Comparison of ENCODE assay signal across 16 cellular contexts in the genomic region with DNA sequence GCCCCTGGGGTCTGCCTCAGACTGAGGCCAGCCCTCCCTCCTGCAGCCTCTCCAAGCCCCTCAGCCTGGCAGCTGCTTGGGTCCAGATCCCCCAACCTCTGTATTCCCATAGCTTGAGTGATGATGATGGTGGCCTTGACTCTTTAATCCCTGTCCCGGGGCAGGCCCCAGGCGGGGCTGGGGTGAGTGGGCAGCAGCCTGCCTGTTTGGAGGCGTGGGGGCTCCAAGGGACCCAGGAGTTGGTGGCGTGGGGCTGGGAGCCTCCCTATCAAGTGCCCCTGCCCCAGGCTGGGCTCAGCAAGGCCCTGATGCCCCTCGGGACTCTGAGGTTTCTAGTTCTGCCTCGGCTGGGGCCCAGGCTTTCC. TPM values are rescaled to one million over a fixed set of nuclear protein-coding genes. Genes with fewer than 3 reads are reported as not detected.
"Had no signal": no experiment of that assay in that cellular context is flagged by ENCODE, and none has a peak within 500 bp of the region (broad histone marks: within the 10 kb centered on the region; RNA-seq: fewer than 3 reads in every experiment).

No MANE protein-coding gene starts in this region.

- H3K27me3 Mint-ChIP-seq: activated CD4-positive, alpha-beta memory T cell treated with anti-CD3 and anti-CD28 coated beads, Interleukin-2, amount 10 ng/mL, durations not matched to agents 7 days and 5 days; activated CD4-positive, alpha-beta T cell treated with anti-CD3 and anti-CD28 coated beads, Interleukin-2, amount 10 ng/mL, durations not matched to agents 24 days and 14 days; activated naive CD4-positive, alpha-beta T cell treated with anti-CD3 and anti-CD28 coated beads, Interleukin-2, amount 10 ng/mL, durations not matched to agents 7 days and 5 days; activated naive CD8-positive, alpha-beta T cell treated with anti-CD3 and anti-CD28 coated beads, Interleukin-2, amount 50 U/mL, for 24 hours; naive thymus-derived CD4-positive, alpha-beta T cell had no signal

- H3K27ac Mint-ChIP-seq: activated CD4-positive, alpha-beta T cell treated with anti-CD3 and anti-CD28 coated beads, Interleukin-2, amount 10 ng/mL, durations not matched to agents 24 days and 14 days; activated naive CD4-positive, alpha-beta T cell treated with anti-CD3 and anti-CD28 coated beads, Interleukin-2, amount 10 ng/mL, durations not matched to agents 7 days and 5 days; activated naive CD8-positive, alpha-beta T cell treated with anti-CD3 and anti-CD28 coated beads, Interleukin-2, amount 50 U/mL, for 24 hours; activated T-cell treated with anti-CD3 and anti-CD28 coated beads, Interleukin-2, amount 50 U/mL, for 72 hours had no signal

- H3K9me3 ChIP-seq: lower lobe of right lung, ovary, prostate gland, upper lobe of right lung had no signal

- H3K9me3 Mint-ChIP-seq: activated CD4-positive, alpha-beta memory T cell treated with anti-CD3 and anti-CD28 coated beads, Interleukin-2, amount 10 ng/mL, durations not matched to agents 7 days and 5 days; activated CD4-positive, alpha-beta T cell treated with anti-CD3 and anti-CD28 coated beads, Interleukin-2, amount 10 ng/mL, durations not matched to agents 24 days and 14 days; activated naive CD4-positive, alpha-beta T cell treated with anti-CD3 and anti-CD28 coated beads, Interleukin-2, amount 10 ng/mL, durations not matched to agents 7 days and 5 days; activated naive CD8-positive, alpha-beta T cell treated with anti-CD3 and anti-CD28 coated beads, Interleukin-2, amount 50 U/mL, for 24 hours; activated T-cell treated with anti-CD3 and anti-CD28 coated beads, Interleukin-2, amount 50 U/mL, for 72 hours; naive thymus-derived CD4-positive, alpha-beta T cell had no signal

- DNase-seq: activated CD4-positive, alpha-beta memory T cell treated with anti-CD3 and anti-CD28 coated beads, Interleukin-2, amount 10 ng/mL, durations not matched to agents 7 days and 5 days; activated CD4-positive, alpha-beta T cell treated with anti-CD3 and anti-CD28 coated beads, Interleukin-2, amount 10 ng/mL, durations not matched to agents 24 days and 14 days; activated effector memory CD4-positive, alpha-beta T cell treated with Interleukin-2 at 50 U/mL for 16 hours; activated naive CD8-positive, alpha-beta T cell treated with anti-CD3 and anti-CD28 coated beads, Interleukin-2, amount 50 U/mL, for 24 hours; activated T-cell treated with anti-CD3 and anti-CD28 coated beads, Interleukin-2, amount 50 U/mL, for 72 hours; erythroblast; foreskin melanocyte; lower lobe of right lung; naive thymus-derived CD4-positive, alpha-beta T cell; ovary; stimulated activated CD4-positive, alpha-beta T cell treated with anti-CD3 and anti-CD28 coated beads, Interleukin-2, amount 100 ng/mL, for 48 hours; stimulated activated naive CD8-positive, alpha-beta T cell treated with anti-CD3 and anti-CD28 coated beads, Interleukin-15, Interleukin-2, amounts not matched to agents 100 U/mL and 50 U/mL, for 24 hours; upper lobe of right lung had no signal

- H3K27ac ChIP-seq: cardiac muscle cell, lower lobe of right lung, ovary, prostate gland, upper lobe of right lung had no signal

- ATAC-seq: activated naive CD8-positive, alpha-beta T cell treated with anti-CD3 and anti-CD28 coated beads, Interleukin-2, amount 50 U/mL, for 24 hours; activated T-cell treated with anti-CD3 and anti-CD28 coated beads, Interleukin-2, amount 50 U/mL, for 72 hours; naive thymus-derived CD4-positive, alpha-beta T cell; stimulated activated naive CD8-positive, alpha-beta T cell treated with anti-CD3 and anti-CD28 coated beads, Interleukin-15, Interleukin-2, amounts not matched to agents 100 U/mL and 50 U/mL, for 24 hours had no signal

- H3K4me3 ChIP-seq: cardiac muscle cell, lower lobe of right lung, ovary, prostate gland, upper lobe of right lung had no signal

- H3K27me3 ChIP-seq: cardiac muscle cell, ovary, upper lobe of right lung had no signal

- H3K4me1 ChIP-seq: lower lobe of right lung, prostate gland, upper lobe of right lung had no signal

- H3K36me3 ChIP-seq: ovary had no signal

- H3K4me3 Mint-ChIP-seq: activated CD4-positive, alpha-beta memory T cell treated with anti-CD3 and anti-CD28 coated beads, Interleukin-2, amount 10 ng/mL, durations not matched to agents 7 days and 5 days; activated CD4-positive, alpha-beta T cell treated with anti-CD3 and anti-CD28 coated beads, Interleukin-2, amount 10 ng/mL, durations not matched to agents 24 days and 14 days; activated naive CD4-positive, alpha-beta T cell treated with anti-CD3 and anti-CD28 coated beads, Interleukin-2, amount 10 ng/mL, durations not matched to agents 7 days and 5 days; activated naive CD8-positive, alpha-beta T cell treated with anti-CD3 and anti-CD28 coated beads, Interleukin-2, amount 50 U/mL, for 24 hours; activated T-cell treated with anti-CD3 and anti-CD28 coated beads, Interleukin-2, amount 50 U/mL, for 72 hours; naive thymus-derived CD4-positive, alpha-beta T cell had no signal

RNA-seq across cellular contexts. Expression of gene CCDC116, which starts 55.8 kb away (rescaled TPM):
- polyA plus RNA-seq: naive thymus-derived CD4-positive, alpha-beta T cell had no signal
